Comparison of ENCODE assay signal across 1 cellular context in the genomic region with DNA sequence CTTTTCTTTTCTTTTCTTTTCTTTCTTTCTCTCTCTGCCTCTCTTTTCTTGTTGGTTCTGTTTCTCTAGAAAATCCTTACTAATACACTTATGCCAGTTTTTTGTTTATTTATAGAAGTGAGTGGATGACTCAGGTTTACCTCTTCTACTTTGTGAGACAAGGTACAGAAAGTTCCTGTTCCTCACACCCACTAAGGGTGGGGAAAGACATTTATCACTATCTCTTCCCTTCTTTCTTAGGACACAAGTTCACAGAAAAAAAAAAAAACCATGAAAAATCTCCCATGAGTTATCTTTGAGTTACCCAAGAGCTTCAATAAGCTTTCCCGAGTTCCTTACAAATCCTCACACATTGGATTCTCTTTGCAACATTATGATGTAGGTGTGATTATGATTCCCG.
TF ChIP-seq lines count a peak whose summit lies in the region.

No MANE protein-coding gene starts in this region.

TF ChIP-seq in A549, 52 proteins besides CTCF, POLR2A, EP300 and RAD21 (continued from another document):
- TF ChIP-seq, protein P1, sequence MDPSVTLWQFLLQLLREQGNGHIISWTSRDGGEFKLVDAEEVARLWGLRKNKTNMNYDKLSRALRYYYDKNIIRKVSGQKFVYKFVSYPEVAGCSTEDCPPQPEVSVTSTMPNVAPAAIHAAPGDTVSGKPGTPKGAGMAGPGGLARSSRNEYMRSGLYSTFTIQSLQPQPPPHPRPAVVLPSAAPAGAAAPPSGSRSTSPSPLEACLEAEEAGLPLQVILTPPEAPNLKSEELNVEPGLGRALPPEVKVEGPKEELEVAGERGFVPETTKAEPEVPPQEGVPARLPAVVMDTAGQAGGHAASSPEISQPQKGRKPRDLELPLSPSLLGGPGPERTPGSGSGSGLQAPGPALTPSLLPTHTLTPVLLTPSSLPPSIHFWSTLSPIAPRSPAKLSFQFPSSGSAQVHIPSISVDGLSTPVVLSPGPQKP (IDR thresholded peaks at IDR 0.05; ENCODE audit: low read depth, low read length) = no peak
- TF ChIP-seq, protein P2, sequence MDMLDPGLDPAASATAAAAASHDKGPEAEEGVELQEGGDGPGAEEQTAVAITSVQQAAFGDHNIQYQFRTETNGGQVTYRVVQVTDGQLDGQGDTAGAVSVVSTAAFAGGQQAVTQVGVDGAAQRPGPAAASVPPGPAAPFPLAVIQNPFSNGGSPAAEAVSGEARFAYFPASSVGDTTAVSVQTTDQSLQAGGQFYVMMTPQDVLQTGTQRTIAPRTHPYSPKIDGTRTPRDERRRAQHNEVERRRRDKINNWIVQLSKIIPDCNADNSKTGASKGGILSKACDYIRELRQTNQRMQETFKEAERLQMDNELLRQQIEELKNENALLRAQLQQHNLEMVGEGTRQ (IDR thresholded peaks at IDR 0.05) = no peak
- TF ChIP-seq, protein P3, sequence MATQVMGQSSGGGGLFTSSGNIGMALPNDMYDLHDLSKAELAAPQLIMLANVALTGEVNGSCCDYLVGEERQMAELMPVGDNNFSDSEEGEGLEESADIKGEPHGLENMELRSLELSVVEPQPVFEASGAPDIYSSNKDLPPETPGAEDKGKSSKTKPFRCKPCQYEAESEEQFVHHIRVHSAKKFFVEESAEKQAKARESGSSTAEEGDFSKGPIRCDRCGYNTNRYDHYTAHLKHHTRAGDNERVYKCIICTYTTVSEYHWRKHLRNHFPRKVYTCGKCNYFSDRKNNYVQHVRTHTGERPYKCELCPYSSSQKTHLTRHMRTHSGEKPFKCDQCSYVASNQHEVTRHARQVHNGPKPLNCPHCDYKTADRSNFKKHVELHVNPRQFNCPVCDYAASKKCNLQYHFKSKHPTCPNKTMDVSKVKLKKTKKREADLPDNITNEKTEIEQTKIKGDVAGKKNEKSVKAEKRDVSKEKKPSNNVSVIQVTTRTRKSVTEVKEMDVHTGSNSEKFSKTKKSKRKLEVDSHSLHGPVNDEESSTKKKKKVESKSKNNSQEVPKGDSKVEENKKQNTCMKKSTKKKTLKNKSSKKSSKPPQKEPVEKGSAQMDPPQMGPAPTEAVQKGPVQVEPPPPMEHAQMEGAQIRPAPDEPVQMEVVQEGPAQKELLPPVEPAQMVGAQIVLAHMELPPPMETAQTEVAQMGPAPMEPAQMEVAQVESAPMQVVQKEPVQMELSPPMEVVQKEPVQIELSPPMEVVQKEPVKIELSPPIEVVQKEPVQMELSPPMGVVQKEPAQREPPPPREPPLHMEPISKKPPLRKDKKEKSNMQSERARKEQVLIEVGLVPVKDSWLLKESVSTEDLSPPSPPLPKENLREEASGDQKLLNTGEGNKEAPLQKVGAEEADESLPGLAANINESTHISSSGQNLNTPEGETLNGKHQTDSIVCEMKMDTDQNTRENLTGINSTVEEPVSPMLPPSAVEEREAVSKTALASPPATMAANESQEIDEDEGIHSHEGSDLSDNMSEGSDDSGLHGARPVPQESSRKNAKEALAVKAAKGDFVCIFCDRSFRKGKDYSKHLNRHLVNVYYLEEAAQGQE (IDR thresholded peaks at IDR 0.05) = no peak
- TF ChIP-seq EHMT2 (IDR thresholded peaks at IDR 0.05; ENCODE audit: low read depth) (no peak), SREBF2 (IDR thresholded peaks at IDR 0.05) (no peak), CHD2 (IDR thresholded peaks at IDR 0.05; ENCODE audit: low read length, partially characterized antibody) (no peak), RFX5 (IDR thresholded peaks at IDR 0.05) (no peak), RCOR1 (IDR thresholded peaks at IDR 0.05; ENCODE audit: low read depth, low read length) (no peak), HOXB13 (CRISPR knock-in tag; IDR thresholded peaks at IDR 0.05; ENCODE audit: low read depth) (no peak)
TF ChIP-seq in A549: peak in this region for 0.
